ENCODE assay signal across 1 cellular context in the genomic region with DNA sequence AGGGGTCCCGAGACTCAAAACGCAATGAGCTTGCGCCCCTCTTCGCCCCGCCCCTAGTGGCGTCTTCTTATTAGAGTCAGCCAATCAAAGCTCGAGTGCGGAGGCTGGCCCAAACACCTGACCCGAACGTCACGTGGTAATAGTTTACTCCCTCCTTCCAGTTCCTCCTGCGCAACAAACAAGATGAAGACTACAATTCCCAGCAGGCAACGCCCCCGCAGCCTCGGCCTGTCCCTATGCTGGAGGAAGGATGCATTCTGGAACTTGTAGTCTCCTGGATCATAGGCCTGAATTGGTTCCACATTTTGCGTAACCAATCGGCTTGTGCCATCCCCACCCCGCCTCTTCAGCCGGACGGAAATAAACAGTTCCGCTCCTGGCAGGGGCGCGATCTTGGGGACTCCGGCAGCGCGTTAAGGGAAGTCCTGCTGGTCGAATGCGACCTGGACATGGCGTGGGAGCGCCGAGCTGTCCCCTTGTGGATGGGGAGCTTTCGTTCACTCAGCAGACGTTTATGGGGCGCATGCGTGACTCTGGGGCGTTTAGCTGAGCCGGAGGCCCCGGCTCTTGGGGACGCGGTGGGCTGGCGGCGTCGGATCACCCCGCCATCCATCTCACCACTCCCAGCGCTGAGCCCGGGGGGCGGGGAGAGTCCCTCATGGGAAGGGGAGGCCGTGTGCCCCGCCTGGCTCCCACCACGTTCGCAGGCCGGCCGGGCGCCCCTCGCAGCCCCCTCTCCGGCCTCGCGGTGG.
A peak's percentile ranks its signal among the peaks of the same experiment; 100 is the strongest.
TF ChIP-seq lines count a peak whose summit lies in the region.

A gene (minus strand): TSS at position 26 of the 752 bp plus-strand sequence. CDS start 38 bp downstream, outside the sequence.

TF ChIP-seq in K562, 482 proteins besides CTCF, POLR2A, EP300 and RAD21 (continued from another document and continues in another):
- TF ChIP-seq, protein P1, sequence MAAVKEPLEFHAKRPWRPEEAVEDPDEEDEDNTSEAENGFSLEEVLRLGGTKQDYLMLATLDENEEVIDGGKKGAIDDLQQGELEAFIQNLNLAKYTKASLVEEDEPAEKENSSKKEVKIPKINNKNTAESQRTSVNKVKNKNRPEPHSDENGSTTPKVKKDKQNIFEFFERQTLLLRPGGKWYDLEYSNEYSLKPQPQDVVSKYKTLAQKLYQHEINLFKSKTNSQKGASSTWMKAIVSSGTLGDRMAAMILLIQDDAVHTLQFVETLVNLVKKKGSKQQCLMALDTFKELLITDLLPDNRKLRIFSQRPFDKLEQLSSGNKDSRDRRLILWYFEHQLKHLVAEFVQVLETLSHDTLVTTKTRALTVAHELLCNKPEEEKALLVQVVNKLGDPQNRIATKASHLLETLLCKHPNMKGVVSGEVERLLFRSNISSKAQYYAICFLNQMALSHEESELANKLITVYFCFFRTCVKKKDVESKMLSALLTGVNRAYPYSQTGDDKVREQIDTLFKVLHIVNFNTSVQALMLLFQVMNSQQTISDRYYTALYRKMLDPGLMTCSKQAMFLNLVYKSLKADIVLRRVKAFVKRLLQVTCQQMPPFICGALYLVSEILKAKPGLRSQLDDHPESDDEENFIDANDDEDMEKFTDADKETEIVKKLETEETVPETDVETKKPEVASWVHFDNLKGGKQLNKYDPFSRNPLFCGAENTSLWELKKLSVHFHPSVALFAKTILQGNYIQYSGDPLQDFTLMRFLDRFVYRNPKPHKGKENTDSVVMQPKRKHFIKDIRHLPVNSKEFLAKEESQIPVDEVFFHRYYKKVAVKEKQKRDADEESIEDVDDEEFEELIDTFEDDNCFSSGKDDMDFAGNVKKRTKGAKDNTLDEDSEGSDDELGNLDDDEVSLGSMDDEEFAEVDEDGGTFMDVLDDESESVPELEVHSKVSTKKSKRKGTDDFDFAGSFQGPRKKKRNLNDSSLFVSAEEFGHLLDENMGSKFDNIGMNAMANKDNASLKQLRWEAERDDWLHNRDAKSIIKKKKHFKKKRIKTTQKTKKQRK (IDR thresholded peaks at IDR 0.05; ENCODE audit: borderline replicate concordance, low read depth, low read length), result 0 out of 2 replicates have a peak, but pooled peaks have one; percentile 30
- TF ChIP-seq, protein P2, sequence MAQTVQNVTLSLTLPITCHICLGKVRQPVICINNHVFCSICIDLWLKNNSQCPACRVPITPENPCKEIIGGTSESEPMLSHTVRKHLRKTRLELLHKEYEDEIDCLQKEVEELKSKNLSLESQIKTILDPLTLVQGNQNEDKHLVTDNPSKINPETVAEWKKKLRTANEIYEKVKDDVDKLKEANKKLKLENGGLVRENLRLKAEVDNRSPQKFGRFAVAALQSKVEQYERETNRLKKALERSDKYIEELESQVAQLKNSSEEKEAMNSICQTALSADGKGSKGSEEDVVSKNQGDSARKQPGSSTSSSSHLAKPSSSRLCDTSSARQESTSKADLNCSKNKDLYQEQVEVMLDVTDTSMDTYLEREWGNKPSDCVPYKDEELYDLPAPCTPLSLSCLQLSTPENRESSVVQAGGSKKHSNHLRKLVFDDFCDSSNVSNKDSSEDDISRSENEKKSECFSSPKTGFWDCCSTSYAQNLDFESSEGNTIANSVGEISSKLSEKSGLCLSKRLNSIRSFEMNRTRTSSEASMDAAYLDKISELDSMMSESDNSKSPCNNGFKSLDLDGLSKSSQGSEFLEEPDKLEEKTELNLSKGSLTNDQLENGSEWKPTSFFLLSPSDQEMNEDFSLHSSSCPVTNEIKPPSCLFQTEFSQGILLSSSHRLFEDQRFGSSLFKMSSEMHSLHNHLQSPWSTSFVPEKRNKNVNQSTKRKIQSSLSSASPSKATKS (CRISPR knock-in tag; IDR thresholded peaks at IDR 0.05), result no peak
- TF ChIP-seq DPF2 (IDR thresholded peaks at IDR 0.05) (no peak), GTF2F1 (IDR thresholded peaks at IDR 0.05; ENCODE audit: low read depth, low read length) (no peak; the same call in 1 of the 2 replicates), ZNF57 (CRISPR knock-in tag; IDR thresholded peaks at IDR 0.05) (0 out of 2 replicates have a peak, but pooled peaks have one; percentile 26), ZBTB17 (CRISPR knock-in tag; IDR thresholded peaks at IDR 0.05) (peak; percentile 97), SAP30 (IDR thresholded peaks at IDR 0.05; ENCODE audit: borderline replicate concordance, insufficient read depth, low read depth, low read length, poor library complexity, severe bottlenecking) (no peak), BRF1 (IDR thresholded peaks at IDR 0.05; ENCODE audit: borderline replicate concordance, extremely low read depth, insufficient read length) (no peak), CBX3 (IDR thresholded peaks at IDR 0.05; ENCODE audit: borderline replicate concordance in 1 of 2, low read length in 2 of 2) (no peak), BCL6 (CRISPR knock-in tag; IDR thresholded peaks at IDR 0.05) (no peak), MTF1 (CRISPR knock-in tag; IDR thresholded peaks at IDR 0.05; ENCODE audit: borderline replicate concordance) (no peak)
- TF ChIP-seq, protein P3, sequence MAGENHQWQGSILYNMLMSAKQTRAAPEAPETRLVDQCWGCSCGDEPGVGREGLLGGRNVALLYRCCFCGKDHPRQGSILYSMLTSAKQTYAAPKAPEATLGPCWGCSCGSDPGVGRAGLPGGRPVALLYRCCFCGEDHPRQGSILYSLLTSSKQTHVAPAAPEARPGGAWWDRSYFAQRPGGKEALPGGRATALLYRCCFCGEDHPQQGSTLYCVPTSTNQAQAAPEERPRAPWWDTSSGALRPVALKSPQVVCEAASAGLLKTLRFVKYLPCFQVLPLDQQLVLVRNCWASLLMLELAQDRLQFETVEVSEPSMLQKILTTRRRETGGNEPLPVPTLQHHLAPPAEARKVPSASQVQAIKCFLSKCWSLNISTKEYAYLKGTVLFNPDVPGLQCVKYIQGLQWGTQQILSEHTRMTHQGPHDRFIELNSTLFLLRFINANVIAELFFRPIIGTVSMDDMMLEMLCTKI (IDR thresholded peaks at IDR 0.05; ENCODE audit: partially characterized antibody), result no peak
- TF ChIP-seq, protein P4, sequence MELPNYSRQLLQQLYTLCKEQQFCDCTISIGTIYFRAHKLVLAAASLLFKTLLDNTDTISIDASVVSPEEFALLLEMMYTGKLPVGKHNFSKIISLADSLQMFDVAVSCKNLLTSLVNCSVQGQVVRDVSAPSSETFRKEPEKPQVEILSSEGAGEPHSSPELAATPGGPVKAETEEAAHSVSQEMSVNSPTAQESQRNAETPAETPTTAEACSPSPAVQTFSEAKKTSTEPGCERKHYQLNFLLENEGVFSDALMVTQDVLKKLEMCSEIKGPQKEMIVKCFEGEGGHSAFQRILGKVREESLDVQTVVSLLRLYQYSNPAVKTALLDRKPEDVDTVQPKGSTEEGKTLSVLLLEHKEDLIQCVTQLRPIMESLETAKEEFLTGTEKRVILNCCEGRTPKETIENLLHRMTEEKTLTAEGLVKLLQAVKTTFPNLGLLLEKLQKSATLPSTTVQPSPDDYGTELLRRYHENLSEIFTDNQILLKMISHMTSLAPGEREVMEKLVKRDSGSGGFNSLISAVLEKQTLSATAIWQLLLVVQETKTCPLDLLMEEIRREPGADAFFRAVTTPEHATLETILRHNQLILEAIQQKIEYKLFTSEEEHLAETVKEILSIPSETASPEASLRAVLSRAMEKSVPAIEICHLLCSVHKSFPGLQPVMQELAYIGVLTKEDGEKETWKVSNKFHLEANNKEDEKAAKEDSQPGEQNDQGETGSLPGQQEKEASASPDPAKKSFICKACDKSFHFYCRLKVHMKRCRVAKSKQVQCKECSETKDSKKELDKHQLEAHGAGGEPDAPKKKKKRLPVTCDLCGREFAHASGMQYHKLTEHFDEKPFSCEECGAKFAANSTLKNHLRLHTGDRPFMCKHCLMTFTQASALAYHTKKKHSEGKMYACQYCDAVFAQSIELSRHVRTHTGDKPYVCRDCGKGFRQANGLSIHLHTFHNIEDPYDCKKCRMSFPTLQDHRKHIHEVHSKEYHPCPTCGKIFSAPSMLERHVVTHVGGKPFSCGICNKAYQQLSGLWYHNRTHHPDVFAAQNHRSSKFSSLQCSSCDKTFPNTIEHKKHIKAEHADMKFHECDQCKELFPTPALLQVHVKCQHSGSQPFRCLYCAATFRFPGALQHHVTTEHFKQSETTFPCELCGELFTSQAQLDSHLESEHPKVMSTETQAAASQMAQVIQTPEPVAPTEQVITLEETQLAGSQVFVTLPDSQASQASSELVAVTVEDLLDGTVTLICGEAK (IDR thresholded peaks at IDR 0.05), result peak; percentile 77
- TF ChIP-seq, protein P4 (CRISPR knock-in tag; IDR thresholded peaks at IDR 0.05), result no peak
- TF ChIP-seq, protein P5, sequence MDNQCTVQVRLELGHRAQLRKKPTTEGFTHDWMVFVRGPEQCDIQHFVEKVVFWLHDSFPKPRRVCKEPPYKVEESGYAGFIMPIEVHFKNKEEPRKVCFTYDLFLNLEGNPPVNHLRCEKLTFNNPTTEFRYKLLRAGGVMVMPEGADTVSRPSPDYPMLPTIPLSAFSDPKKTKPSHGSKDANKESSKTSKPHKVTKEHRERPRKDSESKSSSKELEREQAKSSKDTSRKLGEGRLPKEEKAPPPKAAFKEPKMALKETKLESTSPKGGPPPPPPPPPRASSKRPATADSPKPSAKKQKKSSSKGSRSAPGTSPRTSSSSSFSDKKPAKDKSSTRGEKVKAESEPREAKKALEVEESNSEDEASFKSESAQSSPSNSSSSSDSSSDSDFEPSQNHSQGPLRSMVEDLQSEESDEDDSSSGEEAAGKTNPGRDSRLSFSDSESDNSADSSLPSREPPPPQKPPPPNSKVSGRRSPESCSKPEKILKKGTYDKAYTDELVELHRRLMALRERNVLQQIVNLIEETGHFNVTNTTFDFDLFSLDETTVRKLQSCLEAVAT (IDR thresholded peaks at IDR 0.05), result peak in 1 of 2 experiments; percentile 96; a peak in 2 of 4 replicates
